Comparison of ENCODE assay signal across 19 cellular contexts in the genomic region with DNA sequence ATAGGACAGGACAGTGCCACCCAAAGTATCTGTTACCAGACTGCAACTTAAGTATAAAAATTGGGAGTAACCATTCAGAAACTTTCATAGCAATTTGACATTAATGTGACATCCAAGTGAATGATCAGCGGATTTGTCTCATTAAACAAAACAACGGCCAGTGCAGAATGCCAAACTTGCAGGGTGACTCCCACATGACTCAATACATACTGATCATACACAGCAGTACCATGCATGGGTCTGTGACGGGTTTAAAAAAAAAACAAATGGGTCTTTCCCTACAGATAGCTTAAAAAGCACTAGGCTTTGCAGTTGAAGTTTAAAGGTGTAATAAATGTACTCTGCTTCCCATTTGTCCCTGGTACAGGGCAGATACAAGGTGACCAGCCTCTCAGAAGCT.
DNase-seq lines count a peak whose midpoint lies in the region; ATAC-seq, FAIRE-seq and TF ChIP-seq lines count a peak whose summit lies in the region.
"Had no signal": no experiment of that assay in that cellular context is flagged by ENCODE, and none has a peak within 500 bp of the region (broad histone marks: within the 10 kb centered on the region; RNA-seq: fewer than 3 reads in every experiment).

No MANE protein-coding gene starts in this region.

- intact Hi-C loops in heart right ventricle (cut with DNase I) (no loop called here), kidney (cut with DNase I) (no loop called here)

- H3K4me3 ChIP-seq in MG63 = no peak overlapping the region
- no peak overlapping the region for H3K4me3 ChIP-seq in trophoblast cell (ENCODE audit: low read depth, low read length)
- H3K4me3 ChIP-seq in heart right ventricle = no peak overlapping the region
- no peak overlapping the region for H3K4me3 ChIP-seq in kidney (ENCODE audit: low read length in 2 of 2)
- H3K4me3 ChIP-seq: upper lobe of right lung had no signal

- H2BK5ac ChIP-seq in trophoblast cell (ENCODE audit: low read depth, low read length, poor library complexity) = no peak overlapping the region

- H3K27me3 ChIP-seq in MG63 = no peaks in the 10 kb centered on the region
- H3K27me3 ChIP-seq in trophoblast cell (ENCODE audit: insufficient read depth, low read length) = no peaks in the 10 kb centered on the region
- H3K27me3 ChIP-seq in heart right ventricle = no peaks in the 10 kb centered on the region
- H3K27me3 ChIP-seq: upper lobe of right lung had no signal

- no peak overlapping the region for H2BK12ac ChIP-seq in trophoblast cell (ENCODE audit: low read length)

- H3K23ac ChIP-seq in trophoblast cell (ENCODE audit: low read length) = no peak overlapping the region

- no peak overlapping the region for H4K8ac ChIP-seq in trophoblast cell (ENCODE audit: low read depth, low read length)

- no peak overlapping the region for H3K4ac ChIP-seq in trophoblast cell (ENCODE audit: low read depth, low read length)

- H3K36me3 ChIP-seq in MG63 (no peaks in the 10 kb centered on the region), trophoblast cell (ENCODE audit: control insufficient read depth in 1 of 2, insufficient read depth in 2 of 2, low read length in 2 of 2) (no peaks in the 10 kb centered on the region), heart right ventricle (no peaks in the 10 kb centered on the region), kidney (ENCODE audit: control insufficient read depth in 1 of 2, insufficient read depth in 2 of 2, low read length in 2 of 2) (no peaks in the 10 kb centered on the region)
- H3K36me3 ChIP-seq: upper lobe of right lung had no signal

- H3K27ac ChIP-seq in trophoblast cell (ENCODE audit: low read depth, low read length) = no peak overlapping the region
- H3K27ac ChIP-seq in heart right ventricle = no peak overlapping the region
- H3K27ac ChIP-seq in kidney (ENCODE audit: low read depth in 2 of 2, low read length in 2 of 2) = no peak overlapping the region
- H3K27ac ChIP-seq: upper lobe of right lung had no signal

- H4K12ac ChIP-seq in trophoblast cell (ENCODE audit: low read depth, low read length) = no peak overlapping the region

- no peak overlapping the region for H3K4me2 ChIP-seq in trophoblast cell (ENCODE audit: low read length)

- no peak overlapping the region for H2AFZ ChIP-seq in trophoblast cell (ENCODE audit: insufficient read depth, low read length, poor library complexity)

- no peak overlapping the region for H3K18ac ChIP-seq in trophoblast cell (ENCODE audit: low read length)

- no peaks in the 10 kb centered on the region for H3K4me1 ChIP-seq in trophoblast cell (ENCODE audit: control insufficient read depth in 1 of 2, insufficient read depth in 2 of 2, low read length in 2 of 2)
- peaks cover 0 to 11% (median 0%) of the 10 kb centered on the region in 9 donors for H3K4me1 ChIP-seq in heart right ventricle
- H3K4me1 ChIP-seq in kidney (ENCODE audit: control insufficient read depth in 1 of 2, insufficient read depth in 1 of 2, low read depth in 1 of 2, low read length in 2 of 2) = no peaks in the 10 kb centered on the region
- H3K4me1 ChIP-seq: upper lobe of right lung had no signal

- no peak overlapping the region for H3K14ac ChIP-seq in trophoblast cell (ENCODE audit: low read length)

- no peak overlapping the region for H2BK120ac ChIP-seq in trophoblast cell (ENCODE audit: insufficient read depth, low read length, poor library complexity)

- in situ Hi-C loops in Caki2 (cut with HindIII; ENCODE audit: low pct_unique_long_range_greater_than_20kb, low sequenced_read_pairs) = no loop called here

- no peaks in the 10 kb centered on the region for H3K79me2 ChIP-seq in trophoblast cell (ENCODE audit: control insufficient read depth, insufficient read depth, low read length, poor library complexity)

- no peaks in the 10 kb centered on the region for H3K79me1 ChIP-seq in trophoblast cell (ENCODE audit: low read length)

- FAIRE-seq in kidney (lab: Jason Lieb, UNC) = no peak
- FAIRE-seq: G401.6, GM12891 had no signal

- H3K9me3 ChIP-seq in MG63 (no peaks in the 10 kb centered on the region), trophoblast cell (ENCODE audit: insufficient read depth, low read depth, low read length) (no peaks in the 10 kb centered on the region), heart right ventricle (peaks cover 0 to 10% (median 0%) of the 10 kb centered on the region in 11 donors), kidney (ENCODE audit: control insufficient read depth in 1 of 2, low read length in 2 of 2) (no peaks in the 10 kb centered on the region)
- H3K9me3 ChIP-seq: upper lobe of right lung had no signal

- ATAC-seq in heart right ventricle = no peak
- ATAC-seq in GM21360 (IDR thresholded peaks at IDR 0.05; ENCODE audit: unreplicated experiment) = no peak
- ATAC-seq: SK-N-SH treated with all-trans-retinoic acid at 6 μM for 48 hours, upper lobe of right lung had no signal

- TF ChIP-seq CTCF in heart right ventricle (IDR thresholded peaks at IDR 0.05) = no peak
- no peak for TF ChIP-seq CTCF in kidney (IDR thresholded peaks at IDR 0.05; ENCODE audit: borderline replicate concordance, extremely low read depth, insufficient read depth)

- WGBS in trophoblast cell (ENCODE audit: extremely low coverage, insufficient coverage, insufficient read length) = no CpG with 5 or more reads among the region's 3 CpGs
- WGBS in heart right ventricle, 2 donors = 76 to 80% methylated on average over 3 of the region's 3 CpGs

- H3K9ac ChIP-seq in trophoblast cell (ENCODE audit: low read length) (no peak overlapping the region), kidney (ENCODE audit: low read length in 2 of 2) (no peak overlapping the region)

- H2AK5ac ChIP-seq in trophoblast cell (ENCODE audit: low read length) = no peak overlapping the region

- peak; percentile 10 for DNase-seq in Caki2 (ENCODE audit: low read depth)
- DNase-seq in MG63 = peak; percentile 57
- DNase-seq in dermis blood vessel endothelial cell = peak; percentile 5
- peak; percentile 3 to 13 for DNase-seq in trophoblast cell
- no peak for DNase-seq in NCI-H1092 treated with DMSO at 0.1 percent for 48 hours (lab: John Stamatoyannopoulos, UW)
- DNase-seq in heart right ventricle = no peak
- DNase-seq in kidney = no peak
- DNase-seq: activated CD4-positive, alpha-beta T cell treated with anti-CD3 and anti-CD28 coated beads, Interleukin-2, amount 50 U/mL, for 1 hour; activated naive CD4-positive, alpha-beta T cell treated with anti-CD3 and anti-CD28 coated beads, Interleukin-2, amount 10 ng/mL, durations not matched to agents 7 days and 5 days; activated T-cell treated with anti-CD3 and anti-CD28 coated beads for 4 hours; COR-L47; midbrain; NCI-H69; stimulated activated naive CD4-positive, alpha-beta T cell; upper lobe of right lung had no signal

- H4K91ac ChIP-seq in trophoblast cell (ENCODE audit: low read depth, low read length) = no peak overlapping the region

Comparison
In these comparisons a context has a peak if more than half of its experiments do, and no peak if none do; other contexts are left out.
1. DNase-seq: peak in Caki2 (single experiment), MG63 (single experiment), dermis blood vessel endothelial cell (single experiment) and trophoblast cell (2 of 2); none in NCI-H1092 treated with DMSO at 0.1 percent for 48 hours (single experiment), heart right ventricle (0 of 2) and kidney (single experiment).